Comparison of ENCODE assay signal across 11 cellular contexts in the genomic region with DNA sequence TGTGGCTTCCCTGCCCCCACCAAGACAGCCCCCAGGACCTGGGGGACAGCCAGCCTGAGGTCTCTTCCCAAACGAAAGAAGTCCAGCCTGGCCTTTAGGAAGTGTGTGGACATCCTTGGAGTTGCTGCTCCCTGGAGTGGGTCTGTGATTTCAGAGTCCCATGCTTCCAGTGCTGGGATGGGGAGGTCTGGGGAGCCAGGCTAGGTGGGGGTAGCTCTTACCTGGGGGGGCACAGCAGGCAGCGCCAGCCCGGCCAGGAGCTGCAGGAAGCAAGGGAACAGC. TPM values are rescaled to one million over a fixed set of nuclear protein-coding genes. Genes with fewer than 3 reads are reported as not detected.
DNase-seq lines count a peak whose midpoint lies in the region; ATAC-seq, FAIRE-seq and TF ChIP-seq lines count a peak whose summit lies in the region.
"Had no signal": no experiment of that assay in that cellular context is flagged by ENCODE, and none has a peak within 500 bp of the region (broad histone marks: within the 10 kb centered on the region; RNA-seq: fewer than 3 reads in every experiment).

No MANE protein-coding gene starts in this region.

- no peak for FAIRE-seq in GM12878 (lab: Jason Lieb, UNC)

- H3K36me3 ChIP-seq in GM12878 (ENCODE audit: control insufficient read depth in 2 of 2, insufficient read depth in 2 of 2, low read length in 1 of 2) (no peaks in the 10 kb centered on the region), kidney epithelial cell (ENCODE audit: control insufficient read depth, insufficient read depth, low read length) (no peaks in the 10 kb centered on the region), stomach smooth muscle (ENCODE audit: control insufficient read depth in 2 of 2, insufficient read depth in 2 of 2, low read length in 2 of 2) (no peaks in the 10 kb centered on the region)

- H3K9me3 ChIP-seq in GM12878 (replicated peaks; ENCODE audit: control insufficient read depth, insufficient read depth, low read length) (no peaks in the 10 kb centered on the region), stomach smooth muscle (ENCODE audit: control insufficient read depth in 2 of 2, low read length in 2 of 2) (no peaks in the 10 kb centered on the region)

- H3K4me1 ChIP-seq in GM12878 (ENCODE audit: control insufficient read depth, insufficient read depth, low read length), result no peaks in the 10 kb centered on the region
- H3K4me1 ChIP-seq in stomach smooth muscle (ENCODE audit: control insufficient read depth, insufficient read depth, low read length), result peaks cover 24% of the 10 kb centered on the region

- peak; percentile 41 for DNase-seq in DMS 273 (lab: John Stamatoyannopoulos, UW; ENCODE audit: unreplicated experiment)
- no peak for DNase-seq in DMS 273 treated with DMSO at 0.1 percent for 48 hours (lab: John Stamatoyannopoulos, UW)
- DNase-seq in GM12878 (ENCODE audit: low read depth, low spot score), result no peak
- DNase-seq in kidney epithelial cell (ENCODE audit: low read depth), result no peak
- no peak for DNase-seq in stimulated activated CD4-positive, alpha-beta T cell treated with anti-CD3 and anti-CD28 coated beads, Interleukin-2, amount 100 ng/mL, for 24 hours
- no peak for DNase-seq in Ammon's horn (ENCODE audit: low spot score)
- DNase-seq in NCI-H128 (lab: John Stamatoyannopoulos, UW; ENCODE audit: unreplicated experiment), result no peak
- DNase-seq: HCEC 1CT, NCI-H226 had no signal

- H3K9ac ChIP-seq in GM12878 (ENCODE audit: control insufficient read depth, insufficient read depth, low read length) (no peak overlapping the region), stomach smooth muscle (ENCODE audit: low read length in 2 of 2) (peak overlapping the region in 1 of 2 donors; percentile 51)

- TF ChIP-seq CTCF in GM12878 (IDR thresholded peaks at IDR 0.05 in 2 of 3, conservative IDR thresholded peaks at IDR 0.05 in 1 of 3; ENCODE audit: control insufficient read depth in 2 of 3, extremely low read depth in 1 of 3, insufficient read depth in 1 of 3, low read depth in 3 of 3, low read length in 3 of 3), result no peak
- no peak for TF ChIP-seq CTCF in kidney epithelial cell (IDR thresholded peaks at IDR 0.05; ENCODE audit: insufficient read depth, low read length, poor library complexity, severe bottlenecking)

- POLR2A ChIA-PET in GM12878 (lab: Charles Lee), result interaction anchor here (0.5 to 2.3 kb wide), 2 partner anchors 13 to 116 kb away, joined by 8 read pairs; no protein-coding TSS in a partner anchor

- intact Hi-C loops in GM12878 (cut with micrococcal nuclease; ENCODE audit: unreplicated experiment), result no loop called here

- H3K4me2 ChIP-seq in GM12878 (ENCODE audit: control insufficient read depth, insufficient read depth), result peak overlapping the region; percentile 70

- in situ Hi-C loops in GM12878 (cut with MboI), result no loop called here

- H3K4me3 ChIP-seq in GM12878, result peak overlapping the region; percentile 63
- H3K4me3 ChIP-seq in kidney epithelial cell (ENCODE audit: low read depth, low read length), result peak overlapping the region; percentile 38
- H3K4me3 ChIP-seq in stomach smooth muscle (ENCODE audit: low read length in 2 of 2), result peak overlapping the region; percentile 21 to 69

- ATAC-seq in GM12878, result no peak

- no peaks in the 10 kb centered on the region for H4K20me1 ChIP-seq in GM12878 (ENCODE audit: control insufficient read depth, insufficient read depth)

- WGBS in GM12878 (ENCODE audit: insufficient coverage, insufficient replicate concordance, low lambda C conversion rate, missing lambda C conversion rate), result 0% methylated on average over 3 of the region's 3 CpGs

- no peak for TF ChIP-seq EP300 in GM12878 (IDR thresholded peaks at IDR 0.05; ENCODE audit: borderline replicate concordance in 1 of 2, control insufficient read depth in 1 of 2, low read depth in 2 of 2, low read length in 2 of 2)

- TF ChIP-seq RAD21 in GM12878 (IDR thresholded peaks at IDR 0.05; ENCODE audit: insufficient read depth, low read depth, low read length), result no peak

- RAD21 ChIA-PET in GM12878 (lab: Charles Lee; ENCODE audit: unreplicated experiment), result interaction anchor here (1.8 kb wide), 1 partner anchor 10 kb away, joined by 6 read pairs; no protein-coding TSS in a partner anchor

- SMC1A ChIA-PET in GM12878 (lab: Charles Lee; ENCODE audit: uncharacterized antibody, unreplicated experiment), result no interaction called here

- CTCF ChIA-PET in GM12878 (lab: Yijun Ruan, JAX), result interaction anchor here (0.9 to 2.0 kb wide), 3 partner anchors 9 to 133 kb away, joined by 4 to 7 read pairs (median 6); no protein-coding TSS in a partner anchor

- no peaks in the 10 kb centered on the region for H3K79me2 ChIP-seq in GM12878 (ENCODE audit: control insufficient read depth, insufficient read depth, low read length)

- TF ChIP-seq POLR2A in GM12878 (IDR thresholded peaks at IDR 0.05; ENCODE audit: low read depth, low read length), result no peak

- H3K27ac ChIP-seq in GM12878 (ENCODE audit: control insufficient read depth, insufficient read depth) (no peak overlapping the region), stomach smooth muscle (ENCODE audit: low read length) (no peak overlapping the region)
- H3K27ac ChIP-seq: 22Rv1 had no signal

- no TSS peak for BruUV-seq in GM12878 (replicated peaks; lab: Mats Ljungman, UMichigan)

- no peaks in the 10 kb centered on the region; a peak in 2 of 4 replicates for H3K27me3 ChIP-seq in GM12878 (replicated peaks in 1 of 2; ENCODE audit: control insufficient read depth in 2 of 2, insufficient read depth in 2 of 2, low read length in 1 of 2)
- peaks cover 8% of the 10 kb centered on the region for H3K27me3 ChIP-seq in kidney epithelial cell (ENCODE audit: control insufficient read depth, insufficient read depth, low read length)
- peaks cover 14 to 19% of the 10 kb centered on the region in 2 donors for H3K27me3 ChIP-seq in stomach smooth muscle (ENCODE audit: control insufficient read depth in 1 of 2, insufficient read depth in 2 of 2, low read length in 2 of 2)

- no peak overlapping the region for H2AFZ ChIP-seq in GM12878 (ENCODE audit: control insufficient read depth, low read depth, low read length)

TF ChIP-seq in GM12878, 131 proteins besides CTCF, POLR2A, EP300 and RAD21 (continues in another document):
- no peak for TF ChIP-seq ZSCAN29 (IDR thresholded peaks at IDR 0.05)

RNA-seq across cellular contexts. Expression of a gene that starts 0.5 kb away (rescaled TPM):
- 13.5 and 14.0 TPM in 2 replicates for total RNA-seq in GM12878 (2013; cell fraction: nucleolus; rRNA removed)
- total RNA-seq in GM12878 (2014; rRNA removed) (0.76 and 0.79 TPM in 2 replicates), GM12878 (2014; rRNA removed; fragmentation: Illumina TruSeq; extraction: Trizol) (0.40 and 0.46 TPM in 2 replicates), GM12878 (2021) (1.0 and 1.1 TPM in 2 replicates), kidney epithelial cell (10.5 and 11.2 TPM in 2 replicates)
- 1.0 TPM for polyA plus RNA-seq in GM12878 (2011; ENCODE audit: low read depth)
- polyA plus RNA-seq in GM12878 (2011; rRNA removed) (2.4 and 5.5 TPM in 2 replicates), GM12878 (2014; fragmentation: Illumina TruSeq; extraction: Trizol) (0.27 and 0.32 TPM in 2 replicates), GM12878 (2014; fragmentation: Nextera tagmentation; extraction: Ambion mirVana) (under 1 TPM; 0.11 to 0.16 TPM), GM12878 (2014; rRNA removed) (0.46 and 0.66 TPM in 2 replicates), GM12878 (2016; fragmentation: Nextera tagmentation; extraction: Ambion mirVana) (1 to 10 TPM; 3.5 to 4.2 TPM)
- 4.5 and 4.9 TPM in 2 replicates for polyA plus RNA-seq in GM12878 (2011; cell fraction: cytosol; rRNA removed)
- 7.8 and 12.6 TPM in 2 replicates for polyA plus RNA-seq in GM12878 (2011; cell fraction: nucleus; rRNA removed)
- polyA plus RNA-seq in GM12878 (2012), result 2.0 and 2.9 TPM in 2 replicates
- 3.4 and 6.9 TPM in 2 replicates for polyA minus RNA-seq in GM12878 (2011; rRNA and poly(A)+ RNA removed)
- 1.4 and 3.5 TPM in 2 replicates for polyA minus RNA-seq in GM12878 (2011; cell fraction: cytosol; rRNA and poly(A)+ RNA removed)
- 8.7 and 9.3 TPM in 2 replicates for polyA minus RNA-seq in GM12878 (2011; cell fraction: nucleus; rRNA and poly(A)+ RNA removed)

RNA-seq across cellular contexts. Expression of a gene that starts 31.8 kb away (rescaled TPM):
- 0.37 and 0.96 TPM in 2 replicates for total RNA-seq in GM12878 (2013; cell fraction: nucleolus; rRNA removed)
- total RNA-seq in GM12878 (2014; rRNA removed) (3.5 and 4.7 TPM in 2 replicates), GM12878 (2014; rRNA removed; fragmentation: Illumina TruSeq; extraction: Trizol) (1.9 and 2.1 TPM in 2 replicates), GM12878 (2021) (2.8 and 4.2 TPM in 2 replicates), kidney epithelial cell (20.0 and 20.7 TPM in 2 replicates)
- 0.85 TPM for polyA plus RNA-seq in GM12878 (2011; ENCODE audit: low read depth)
- polyA plus RNA-seq in GM12878 (2011; rRNA removed) (0.04 and 0.14 TPM in 2 replicates), GM12878 (2014; fragmentation: Illumina TruSeq; extraction: Trizol) (0.54 and 2.1 TPM in 2 replicates), GM12878 (2014; fragmentation: Nextera tagmentation; extraction: Ambion mirVana) (under 1 TPM; 0.23 to 0.73 TPM), GM12878 (2014; rRNA removed) (3.4 and 4.2 TPM in 2 replicates), GM12878 (2016; fragmentation: Nextera tagmentation; extraction: Ambion mirVana) (1 to 10 TPM; 1.3 to 2.0 TPM)
- polyA plus RNA-seq in GM12878 (2011; cell fraction: cytosol; rRNA removed), result 0.07 and 0.08 TPM in 2 replicates
- 0.22 and 0.31 TPM in 2 replicates for polyA plus RNA-seq in GM12878 (2011; cell fraction: nucleus; rRNA removed)
- polyA plus RNA-seq in GM12878 (2012), result 2.6 and 2.9 TPM in 2 replicates
- 0.05 TPM in 1 of 2 replicates, not detected in the other for polyA minus RNA-seq in GM12878 (2011; rRNA and poly(A)+ RNA removed)
- polyA minus RNA-seq in GM12878 (2011; cell fraction: cytosol; rRNA and poly(A)+ RNA removed), result not detected in 2 replicates
- 0.29 TPM in 1 of 2 replicates, not detected in the other for polyA minus RNA-seq in GM12878 (2011; cell fraction: nucleus; rRNA and poly(A)+ RNA removed)

RNA-seq across cellular contexts. Expression of a gene that starts 47.8 kb away (rescaled TPM):
- total RNA-seq in GM12878 (2013; cell fraction: nucleolus; rRNA removed), result 35.5 and 38.2 TPM in 2 replicates
- 54.4 and 68.7 TPM in 2 replicates for total RNA-seq in GM12878 (2014; rRNA removed)
- 36.9 and 39.6 TPM in 2 replicates for total RNA-seq in GM12878 (2014; rRNA removed; fragmentation: Illumina TruSeq; extraction: Trizol)
- total RNA-seq in GM12878 (2021), result 52.5 and 58.6 TPM in 2 replicates
- polyA plus RNA-seq in GM12878 (2011; ENCODE audit: low read depth), result 32.2 TPM
- 125 and 168 TPM in 2 replicates for polyA plus RNA-seq in GM12878 (2011; rRNA removed)
- 150 and 158 TPM in 2 replicates for polyA plus RNA-seq in GM12878 (2011; cell fraction: cytosol; rRNA removed)
- 84.4 and 109 TPM in 2 replicates for polyA plus RNA-seq in GM12878 (2011; cell fraction: nucleus; rRNA removed)
- 37.3 and 38.7 TPM in 2 replicates for polyA plus RNA-seq in GM12878 (2012)
- 72.5 and 78.8 TPM in 2 replicates for polyA plus RNA-seq in GM12878 (2014; fragmentation: Illumina TruSeq; extraction: Trizol)
- 10 to 100 TPM; 17.4 to 32.3 TPM for polyA plus RNA-seq in GM12878 (2014; fragmentation: Nextera tagmentation; extraction: Ambion mirVana)
- 72.2 and 91.4 TPM in 2 replicates for polyA plus RNA-seq in GM12878 (2014; rRNA removed)
- 10 to 100 TPM; 85.8 to 94.4 TPM for polyA plus RNA-seq in GM12878 (2016; fragmentation: Nextera tagmentation; extraction: Ambion mirVana)
- 89.6 and 107 TPM in 2 replicates for polyA minus RNA-seq in GM12878 (2011; rRNA and poly(A)+ RNA removed)
- polyA minus RNA-seq in GM12878 (2011; cell fraction: cytosol; rRNA and poly(A)+ RNA removed), result 23.5 and 25.8 TPM in 2 replicates
- polyA minus RNA-seq in GM12878 (2011; cell fraction: nucleus; rRNA and poly(A)+ RNA removed), result 25.3 and 53.3 TPM in 2 replicates
- 63.9 and 78.6 TPM in 2 replicates for total RNA-seq in kidney epithelial cell
